ENCODE assay signal across 1 cellular context in the genomic region with DNA sequence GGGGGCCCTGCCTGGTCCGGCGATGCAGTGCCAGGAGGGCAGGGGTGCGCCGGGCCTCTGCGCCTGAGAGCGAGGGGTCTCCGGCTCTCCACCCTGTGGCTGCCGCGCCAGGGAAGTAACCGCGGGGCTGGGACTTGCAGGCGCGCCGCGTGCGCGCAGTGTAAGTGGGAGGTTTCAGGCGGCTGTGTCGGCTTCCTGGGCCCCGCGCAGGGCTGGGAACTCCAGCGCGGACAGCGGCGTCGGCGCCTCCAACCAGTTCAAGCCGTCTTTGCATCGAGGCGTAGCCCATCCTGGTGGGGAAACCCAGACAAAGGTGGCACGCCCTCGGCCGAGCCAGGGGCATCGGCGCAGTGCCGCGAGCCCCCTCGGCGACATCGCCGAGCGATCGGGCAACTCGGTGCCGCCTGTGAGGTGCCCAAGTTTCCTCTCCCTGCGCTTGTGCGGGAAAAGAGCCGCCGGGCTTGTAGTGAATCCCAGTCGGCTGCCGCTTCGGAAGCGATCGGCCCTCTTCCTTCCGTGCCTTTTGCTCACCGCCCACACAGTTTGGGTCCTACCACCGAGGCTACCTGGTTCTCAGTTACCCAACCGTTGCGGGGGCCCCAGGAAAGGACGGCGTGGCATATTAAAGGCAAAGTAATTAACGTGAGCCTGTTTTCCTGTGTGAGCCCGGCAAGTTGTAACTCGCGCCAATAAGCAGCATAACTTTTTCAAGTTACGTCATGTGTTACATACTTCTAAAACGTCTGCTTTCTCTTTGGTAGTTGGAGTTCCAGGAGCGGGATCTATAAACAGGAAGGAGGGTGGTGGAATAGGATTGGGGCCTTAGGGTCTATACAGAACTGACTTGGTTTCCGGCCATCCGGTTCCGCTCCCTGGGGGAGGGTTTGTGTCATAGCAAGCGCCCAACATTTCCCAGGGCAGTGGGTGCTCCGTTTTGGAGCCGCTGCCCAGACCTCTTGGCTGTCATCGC.
TF ChIP-seq lines count a peak whose summit lies in the region.

No MANE protein-coding gene starts in this region.

TF ChIP-seq in liver, 16 proteins besides CTCF, POLR2A, EP300 and RAD21 (continued from another document):
- TF ChIP-seq EGR1 (IDR thresholded peaks at IDR 0.05; ENCODE audit: low read depth in 2 of 2) (peak in 1 of 2 donors; percentile 58), HNF4A (conservative IDR thresholded peaks at IDR 0.05) (peak in 1 of 2 donors; percentile 3), TAF1 (conservative IDR thresholded peaks at IDR 0.05) (peak; percentile 44), HNF4G (IDR thresholded peaks at IDR 0.05) (no peak), RXRA (IDR thresholded peaks at IDR 0.05) (no peak)
- TF ChIP-seq, protein P1, sequence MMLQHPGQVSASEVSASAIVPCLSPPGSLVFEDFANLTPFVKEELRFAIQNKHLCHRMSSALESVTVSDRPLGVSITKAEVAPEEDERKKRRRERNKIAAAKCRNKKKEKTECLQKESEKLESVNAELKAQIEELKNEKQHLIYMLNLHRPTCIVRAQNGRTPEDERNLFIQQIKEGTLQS (IDR thresholded peaks at IDR 0.05), result no peak
